8 cellular contexts compared by ENCODE assay signal in the genomic region with DNA sequence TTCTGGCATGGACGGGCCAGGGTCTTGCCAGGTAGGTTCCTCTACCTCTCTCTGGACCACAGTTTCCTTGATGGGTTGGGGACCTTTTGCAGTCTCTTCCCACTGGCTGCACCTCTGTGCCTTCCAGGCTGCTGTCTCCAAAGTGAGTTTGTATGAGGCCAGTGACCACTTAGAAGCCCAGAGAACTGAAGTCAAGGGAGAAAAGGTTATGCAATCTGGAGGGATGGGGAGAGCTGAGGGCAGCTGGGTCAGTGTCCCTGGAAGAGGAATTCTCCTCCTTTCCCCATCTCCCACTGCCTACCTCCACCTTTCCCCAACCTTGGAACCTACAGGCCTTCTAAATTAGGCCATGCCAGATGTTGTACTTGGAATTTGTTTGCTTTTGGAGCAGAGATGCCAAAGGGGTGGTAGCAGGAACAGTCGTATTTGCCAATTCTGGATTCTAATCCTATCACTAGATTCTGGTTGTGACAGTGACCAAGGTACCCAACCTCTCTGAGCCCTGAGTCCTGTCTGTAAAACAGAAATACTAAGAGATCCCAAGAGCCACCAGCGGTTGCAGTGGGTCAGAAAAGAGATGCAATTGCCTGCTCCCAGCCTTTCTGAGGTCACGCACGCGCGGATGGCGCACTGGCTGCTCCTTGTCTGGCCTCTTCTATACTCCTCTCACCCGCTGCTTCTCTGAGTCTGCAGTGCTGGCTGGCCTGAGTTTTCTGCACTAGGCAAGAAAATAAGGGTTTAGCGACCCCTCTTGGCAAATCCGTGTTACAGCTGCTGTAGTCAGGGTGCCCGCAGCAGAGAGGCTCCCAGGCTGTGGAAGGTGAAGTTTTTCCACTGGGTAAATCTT. TPM values are rescaled to one million over a fixed set of nuclear protein-coding genes. Genes with fewer than 3 reads are reported as not detected.
DNase-seq lines count a peak whose midpoint lies in the region; FAIRE-seq and TF ChIP-seq lines count a peak whose summit lies in the region.

No MANE protein-coding gene starts in this region.

- no peaks in the 10 kb centered on the region for H3K36me3 Mint-ChIP-seq in astrocyte (ENCODE audit: low read depth, unreplicated experiment)

- in situ Hi-C loops in Caki2 (cut with HindIII; ENCODE audit: low pct_unique_long_range_greater_than_20kb, low sequenced_read_pairs): no loop called here

- no peak overlapping the region for H3K4me2 ChIP-seq in OCI-LY1 (ENCODE audit: low read length)
- H3K4me2 ChIP-seq in astrocyte (ENCODE audit: low read length): peak overlapping the region; percentile 24

- H3K4me1 ChIP-seq in OCI-LY1 (ENCODE audit: insufficient read depth, low read length, severe bottlenecking): no peaks in the 10 kb centered on the region
- peaks cover 7% of the 10 kb centered on the region for H3K4me1 ChIP-seq in astrocyte (ENCODE audit: insufficient read depth, low read length)
- peaks cover 0 to 23% of the 10 kb centered on the region in 2 donors for H3K4me1 ChIP-seq in right atrium auricular region

- H3K27me3 Mint-ChIP-seq in astrocyte (ENCODE audit: low read depth, unreplicated experiment): peaks cover 13% of the 10 kb centered on the region

- peaks cover 5% of the 10 kb centered on the region for H3K9me3 Mint-ChIP-seq in astrocyte (ENCODE audit: unreplicated experiment)

- H3K79me2 ChIP-seq in OCI-LY1 (ENCODE audit: insufficient read depth, low read length): no peaks in the 10 kb centered on the region
- no peaks in the 10 kb centered on the region for H3K79me2 ChIP-seq in astrocyte (ENCODE audit: insufficient read depth, low read length)

- H3K27me3 ChIP-seq in OCI-LY1 (ENCODE audit: insufficient read depth, low read length): peaks cover 4% of the 10 kb centered on the region; the same call in 1 of the 2 replicates
- peaks cover 4% of the 10 kb centered on the region for H3K27me3 ChIP-seq in astrocyte (ENCODE audit: insufficient read depth, low read length)
- H3K27me3 ChIP-seq in right atrium auricular region: no peaks in the 10 kb centered on the region

- H3K27ac Mint-ChIP-seq in astrocyte (ENCODE audit: unreplicated experiment): no peak overlapping the region

- no peaks in the 10 kb centered on the region for H3K36me3 ChIP-seq in OCI-LY1 (ENCODE audit: insufficient read depth, low read length)
- H3K36me3 ChIP-seq in astrocyte (ENCODE audit: insufficient read depth, low read length): no peaks in the 10 kb centered on the region
- H3K36me3 ChIP-seq in right atrium auricular region: no peaks in the 10 kb centered on the region

- H4K20me1 ChIP-seq in OCI-LY1 (ENCODE audit: insufficient read depth, low read length): no peaks in the 10 kb centered on the region
- no peaks in the 10 kb centered on the region for H4K20me1 ChIP-seq in astrocyte (ENCODE audit: insufficient read depth, low read length)

- H3K9me2 ChIP-seq in OCI-LY1 (ENCODE audit: low read depth, low read length): no peaks in the 10 kb centered on the region

- H3K4me3 ChIP-seq in OCI-LY1 (ENCODE audit: low read depth, low read length, poor library complexity, severe bottlenecking) (no peak overlapping the region), astrocyte (ENCODE audit: insufficient read depth, low read depth, low read length) (no peak overlapping the region), right atrium auricular region (no peak overlapping the region)

- H3K27ac ChIP-seq in OCI-LY1 (ENCODE audit: low read depth, low read length, poor library complexity, severe bottlenecking): no peak overlapping the region
- H3K27ac ChIP-seq in astrocyte (ENCODE audit: low read depth, low read length): no peak overlapping the region
- H3K27ac ChIP-seq in right atrium auricular region: peak overlapping the region; percentile 31 to 41

- peaks cover 11% of the 10 kb centered on the region for H3K4me1 Mint-ChIP-seq in astrocyte (ENCODE audit: low read depth, unreplicated experiment)

- DNase-seq in Caki2 (ENCODE audit: low read depth) (peak; percentile 29), GM20000 (ENCODE audit: low spot score) (peak; percentile 59), KG1 (lab: John Stamatoyannopoulos, UW) (peak; percentile 12), astrocyte (ENCODE audit: low read depth) (peak; percentile 59), right atrium auricular region (ENCODE audit: low spot score) (peak; percentile 93), putamen (ENCODE audit: low spot score) (peak; percentile 87), cortex of kidney (lab: John Stamatoyannopoulos, UW) (no peak)

- TF ChIP-seq CTCF in GM20000 (IDR thresholded peaks at IDR 0.05; ENCODE audit: extremely low read depth, missing control alignments): peak; percentile 63
- peak; percentile 75 for TF ChIP-seq CTCF in OCI-LY1 (IDR thresholded peaks at IDR 0.05; ENCODE audit: low read length)
- TF ChIP-seq CTCF in astrocyte (IDR thresholded peaks at IDR 0.05; ENCODE audit: insufficient read depth, low read depth, low read length): peak; percentile 91
- TF ChIP-seq CTCF in right atrium auricular region (IDR thresholded peaks at IDR 0.05): peak; percentile 62 to 91

- no peaks in the 10 kb centered on the region for H3F3A ChIP-seq in OCI-LY1 (ENCODE audit: insufficient read depth, low read length)

- H3K9me3 ChIP-seq in OCI-LY1 (ENCODE audit: low read length): peaks cover 9% of the 10 kb centered on the region
- no peaks in the 10 kb centered on the region for H3K9me3 ChIP-seq in astrocyte (ENCODE audit: insufficient read depth, low read depth, low read length)
- H3K9me3 ChIP-seq in right atrium auricular region: peaks cover 0 to 12% of the 10 kb centered on the region in 2 donors

- peak; percentile 43 for FAIRE-seq in astrocyte (lab: Jason Lieb, UNC)

- H3K4me3 Mint-ChIP-seq in astrocyte (ENCODE audit: unreplicated experiment): no peak overlapping the region

- H2AFZ ChIP-seq in OCI-LY1 (ENCODE audit: low read length) (no peak overlapping the region), astrocyte (ENCODE audit: low read depth, low read length) (no peak overlapping the region)

- no peak overlapping the region for H3K9ac ChIP-seq in OCI-LY1 (ENCODE audit: low read length)
- H3K9ac ChIP-seq in astrocyte (ENCODE audit: low read length): no peak overlapping the region

RNA-seq across cellular contexts. Expression of gene ACCSL, which starts 10.7 kb away (rescaled TPM):
- total RNA-seq in Caki2 (2014; rRNA removed; shearing (Covaris generic); ENCODE audit: low replicate concordance): not detected in 2 replicates
- not detected in 2 replicates for total RNA-seq in astrocyte
- not detected for total RNA-seq in right atrium auricular region

RNA-seq across cellular contexts. Expression of gene ACCS, which starts 29.0 kb away (rescaled TPM):
- total RNA-seq in Caki2 (2014; rRNA removed; shearing (Covaris generic); ENCODE audit: low replicate concordance): 13.4 and 22.1 TPM in 2 replicates
- total RNA-seq in astrocyte: 20.4 and 21.3 TPM in 2 replicates
- 1 to 10 TPM; 2.3 to 6.1 TPM for total RNA-seq in right atrium auricular region

RNA-seq across cellular contexts. Expression of gene EXT2, which starts 58.4 kb away (rescaled TPM):
- 84.2 and 89.6 TPM in 2 replicates for total RNA-seq in Caki2 (2014; rRNA removed; shearing (Covaris generic); ENCODE audit: low replicate concordance)
- total RNA-seq in astrocyte (67.4 and 67.7 TPM in 2 replicates), right atrium auricular region (10 to 100 TPM; 37.2 to 45.2 TPM)

Comparison
In these comparisons a context has a peak if more than half of its experiments do, and no peak if none do; other contexts are left out.
1. H3K27ac ChIP-seq: peak in right atrium auricular region (2 of 2); none in OCI-LY1 (single experiment) and astrocyte (single experiment).
2. Peak in every context shown above with its lines, with median percentiles within 50 percentile points of each other: CTCF ChIP-seq.